Comparison of ENCODE assay signal across 3 cellular contexts in genomic region chr3:176310641-176311040, GRCh38.
"Had no signal": no experiment of that assay in that cellular context is flagged by ENCODE, and none has a peak within 500 bp of the region (broad histone marks: within the 10 kb centered on the region; RNA-seq: fewer than 3 reads in every experiment).

No MANE protein-coding gene starts in this region.

- ATAC-seq: GM12878 had no signal

- H3K4me3 ChIP-seq: GM12878 had no signal

- DNase-seq: GDM1, GF-D8 had no signal
